13 cellular contexts compared by ENCODE assay signal in the genomic region with DNA sequence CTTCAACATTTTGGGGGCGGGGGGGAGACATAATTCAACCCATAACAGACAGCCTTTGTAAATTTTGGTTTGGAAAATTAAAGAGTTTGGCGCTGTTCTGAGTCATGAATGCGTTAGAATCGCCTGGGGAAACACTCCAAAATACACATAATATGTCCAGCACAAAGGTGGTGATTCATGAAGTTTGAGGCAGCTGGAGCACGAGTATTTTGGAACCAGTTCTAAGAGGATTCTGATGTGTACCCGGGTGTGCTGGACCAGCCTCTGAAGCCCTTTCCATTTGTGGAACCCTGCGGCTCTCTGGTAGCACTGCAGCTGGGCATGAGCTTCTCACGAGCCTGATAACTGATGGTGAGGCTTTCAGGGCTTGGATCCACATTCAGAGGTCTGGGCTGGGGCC. TPM values are rescaled to one million over a fixed set of nuclear protein-coding genes. Genes with fewer than 3 reads are reported as not detected.
DNase-seq lines count a peak whose midpoint lies in the region; ATAC-seq, FAIRE-seq and TF ChIP-seq lines count a peak whose summit lies in the region.
"Had no signal": no experiment of that assay in that cellular context is flagged by ENCODE, and none has a peak within 500 bp of the region (broad histone marks: within the 10 kb centered on the region; RNA-seq: fewer than 3 reads in every experiment).

No MANE protein-coding gene starts in this region.

- H3K4me3 ChIP-seq in adipocyte (ENCODE audit: low read length) (no peak overlapping the region), fibroblast of the aortic adventitia (ENCODE audit: low read depth, low read length) (no peak overlapping the region)
- H3K4me3 ChIP-seq: lung, smooth muscle cell had no signal

- H3K27me3 ChIP-seq in adipocyte (replicated peaks; ENCODE audit: control insufficient read depth, insufficient read depth, low read length): no peaks in the 10 kb centered on the region

- H3K36me3 ChIP-seq in adipocyte (ENCODE audit: control insufficient read depth, insufficient read depth, low read length, severe bottlenecking): no peaks in the 10 kb centered on the region

- TF ChIP-seq CTCF in fibroblast of the aortic adventitia (IDR thresholded peaks at IDR 0.05; ENCODE audit: insufficient read depth, low read length): no peak

- intact Hi-C loops in sciatic nerve (cut with DNase I): no loop called here
- intact Hi-C loops in posterior vena cava (cut with DNase I): no loop called here

- H3K9me3 ChIP-seq in adipocyte (ENCODE audit: control insufficient read depth, low read length): no peaks in the 10 kb centered on the region

- ATAC-seq in sciatic nerve: peak; percentile 69

- H3K9ac ChIP-seq in adipocyte (ENCODE audit: low read length): no peak overlapping the region

- no peak for TF ChIP-seq POLR2A in H54 (IDR thresholded peaks at IDR 0.05; ENCODE audit: low read depth, low read length)

- H3K4me1 ChIP-seq in adipocyte (ENCODE audit: control insufficient read depth, insufficient read depth, low read length): peaks cover 4% of the 10 kb centered on the region

- FAIRE-seq in H54 (lab: Jason Lieb, UNC): peak; percentile 60

- DNase-seq in H54 (ENCODE audit: insufficient read length, low spot score) (peak; percentile 82), adipocyte (ENCODE audit: low read depth) (peak; percentile 83), fibroblast of the aortic adventitia (ENCODE audit: low read depth) (peak; percentile 92), sciatic nerve (ENCODE audit: low spot score) (no peak), posterior vena cava (ENCODE audit: low spot score) (no peak), retina (no peak), T-helper 9 cell (no peak), LoVo (ENCODE audit: low spot score) (no peak)
- DNase-seq: Karpas-422; NCI-H524 treated with DMSO at 0.1 percent for 48 hours; stimulated activated CD8-positive, alpha-beta memory T cell treated with anti-CD3 and anti-CD28 coated beads, Interleukin-4, amount 100 ng/mL, for 48 hours had no signal

RNA-seq across cellular contexts. Expression of gene GMPR, which starts 4.7 kb away (rescaled TPM):
- total RNA-seq in fibroblast of the aortic adventitia (ENCODE audit: low replicate concordance): 2.5 and 24.8 TPM in 2 replicates
- 11.9 TPM for total RNA-seq in sciatic nerve
- 10 to 100 TPM; 14.0 to 14.7 TPM for total RNA-seq in posterior vena cava

Comparison
In these comparisons a context has a peak if more than half of its experiments do, and no peak if none do; other contexts are left out.
1. DNase-seq: peak in H54 (single experiment), adipocyte (single experiment) and fibroblast of the aortic adventitia (single experiment); none in sciatic nerve (single experiment), posterior vena cava (single experiment), retina (single experiment), T-helper 9 cell (single experiment) and LoVo (single experiment).